Comparison of ENCODE assay signal across 13 cellular contexts in the genomic region with DNA sequence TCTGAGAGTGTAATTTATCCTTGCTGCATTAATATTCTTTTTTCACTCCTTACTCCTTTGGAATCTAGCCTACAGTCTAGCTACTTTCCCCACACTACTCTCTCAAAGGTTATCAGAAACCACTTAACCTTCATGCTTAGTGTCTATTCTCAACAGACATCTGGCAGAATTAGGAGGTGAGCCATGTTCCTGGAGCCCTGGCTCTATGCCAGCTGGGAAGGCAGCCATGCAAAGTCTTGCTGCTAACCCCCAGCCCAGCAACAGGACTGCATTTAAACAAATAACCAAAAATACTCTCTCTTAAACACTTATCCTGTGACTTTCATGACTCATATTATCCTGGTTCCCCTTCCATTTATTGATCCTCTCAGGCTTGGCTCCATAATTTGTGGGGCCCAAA.
DNase-seq lines count a peak whose midpoint lies in the region; ATAC-seq and TF ChIP-seq lines count a peak whose summit lies in the region.
"Had no signal": no experiment of that assay in that cellular context is flagged by ENCODE, and none has a peak within 500 bp of the region (broad histone marks: within the 10 kb centered on the region; RNA-seq: fewer than 3 reads in every experiment).

No MANE protein-coding gene starts in this region.

- DNase-seq in COLO668 (lab: John Stamatoyannopoulos, UW; ENCODE audit: unreplicated experiment) (peak; percentile 70), M059J (ENCODE audit: low read depth) (peak; percentile 56), RPMI7951 (ENCODE audit: low read depth) (peak; percentile 55), glomerular visceral epithelial cell (ENCODE audit: extremely low spot score) (peak; percentile 31), SIG-M5 treated with dmso at 0.1 percent for 504 hours (lab: John Stamatoyannopoulos, UW; ENCODE audit: unreplicated experiment) (no peak), PC-9 (no peak)
- no peak for DNase-seq in activated CD8-positive, alpha-beta memory T cell treated with anti-CD3 and anti-CD28 coated beads for 24 hours
- DNase-seq: activated CD4-positive, alpha-beta memory T cell treated with anti-CD3 and anti-CD28 coated beads, Interleukin-2, amount 10 ng/mL, durations not matched to agents 7 days and 5 days; amniotic stem cell; kidney glomerular epithelial cell had no signal

- H3K79me2 ChIP-seq in PC-9 (ENCODE audit: low read depth), result no peaks in the 10 kb centered on the region

- no peaks in the 10 kb centered on the region for H3K36me3 ChIP-seq in PC-9 (ENCODE audit: low read depth)
- H3K36me3 ChIP-seq: suprapubic skin had no signal

- no peaks in the 10 kb centered on the region for H3K9me2 ChIP-seq in PC-9 (ENCODE audit: insufficient read depth)

- H4K20me1 ChIP-seq in PC-9 (ENCODE audit: insufficient read depth), result no peaks in the 10 kb centered on the region

- no peak overlapping the region for H2AFZ ChIP-seq in PC-9

- H3F3A ChIP-seq in PC-9 (ENCODE audit: insufficient read depth, low read depth), result no peaks in the 10 kb centered on the region

- BruUV-seq in PC-9 (replicated peaks; lab: Mats Ljungman, UMichigan), result no TSS peak

- no peak for ATAC-seq in HG02973 (IDR thresholded peaks at IDR 0.05; ENCODE audit: unreplicated experiment)

- H3K4me2 ChIP-seq in PC-9, result no peak overlapping the region

- TF ChIP-seq CTCF in PC-9 (conservative IDR thresholded peaks at IDR 0.05), result no peak

- H3K27me3 ChIP-seq in PC-9 (ENCODE audit: insufficient read depth, low read depth), result no peaks in the 10 kb centered on the region
- H3K27me3 ChIP-seq: suprapubic skin had no signal

- CTCF ChIA-PET in PC-9 (lab: Charles Lee), result no interaction called here

- intact Hi-C loops in PC-9 (cut with micrococcal nuclease; ENCODE audit: unreplicated experiment), result loop anchor here (10.0 kb wide), 1 partner anchor 88 kb away; no protein-coding TSS in a partner anchor

- POLR2A ChIA-PET in PC-9 (lab: Charles Lee; ENCODE audit: unreplicated experiment), result no interaction called here

- H3K27ac ChIP-seq in PC-9, result no peak overlapping the region
- H3K27ac ChIP-seq: C4-2B, suprapubic skin had no signal

- no peaks in the 10 kb centered on the region for H3K4me1 ChIP-seq in PC-9 (replicated peaks; ENCODE audit: insufficient read depth)
- H3K4me1 ChIP-seq: suprapubic skin had no signal

- H3K9me3 ChIP-seq in PC-9 (ENCODE audit: insufficient read depth, low read depth), result no peaks in the 10 kb centered on the region
- H3K9me3 ChIP-seq: suprapubic skin had no signal

- H3K4me3 ChIP-seq in PC-9, result no peak overlapping the region
- H3K4me3 ChIP-seq: suprapubic skin had no signal

Comparison
In these comparisons a context has a peak if more than half of its experiments do, and no peak if none do; other contexts are left out.
1. DNase-seq: peak in COLO668 (single experiment), M059J (single experiment), RPMI7951 (single experiment) and glomerular visceral epithelial cell (single experiment); none in SIG-M5 treated with dmso at 0.1 percent for 504 hours (single experiment), activated CD8-positive, alpha-beta memory T cell treated with anti-CD3 and anti-CD28 coated beads for 24 hours (single experiment) and PC-9 (0 of 2).